Comparison of ENCODE assay signal across 7 cellular contexts in the genomic region with DNA sequence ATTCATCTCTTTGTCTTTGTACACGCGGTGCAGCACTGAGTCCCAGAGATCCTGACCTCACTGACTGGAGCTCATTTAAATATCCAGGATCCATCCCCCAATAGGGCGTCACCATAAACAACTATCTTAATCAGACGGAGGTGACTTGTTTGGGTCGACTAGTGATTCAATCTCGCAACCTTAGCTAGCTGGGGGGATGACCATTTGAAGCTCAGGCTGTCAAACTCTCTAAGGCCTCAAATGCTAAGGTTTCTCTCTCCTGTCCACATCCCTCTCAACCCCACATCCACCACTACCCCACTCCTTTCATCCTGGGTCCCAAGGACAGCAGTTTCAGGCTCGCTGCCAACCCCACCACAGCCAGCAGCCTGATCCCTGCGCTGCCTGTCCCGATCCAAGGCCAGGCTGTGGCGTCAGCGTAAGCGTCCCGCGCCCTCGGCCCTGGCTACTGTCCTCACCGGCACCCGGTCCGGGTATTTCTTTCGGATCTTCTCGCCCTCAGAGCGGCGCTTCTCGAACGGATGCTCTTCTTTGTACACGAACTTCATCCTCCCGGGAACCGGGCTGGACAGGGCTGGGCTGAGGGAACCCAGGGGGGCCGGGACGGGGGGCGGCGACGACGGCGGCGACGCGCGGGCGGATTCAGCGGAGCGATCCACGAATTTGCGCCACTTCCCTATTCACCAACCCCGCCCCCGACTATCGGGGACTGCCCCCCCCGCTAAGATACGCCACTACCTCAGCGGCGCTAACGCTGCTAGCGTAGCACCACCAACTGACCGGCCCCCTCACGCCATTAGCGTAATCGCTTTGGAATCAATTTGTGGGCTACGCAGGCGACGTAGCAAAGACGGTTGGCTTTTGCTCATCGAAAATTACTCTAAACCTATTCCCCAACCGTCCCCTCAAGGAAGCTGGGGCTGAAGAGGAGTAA. TPM values are rescaled to one million over a fixed set of nuclear protein-coding genes. Genes with fewer than 3 reads are reported as not detected.
A peak's percentile ranks its signal among the peaks of the same experiment; 100 is the strongest.
DNase-seq lines count a peak whose midpoint lies in the region; ATAC-seq, FAIRE-seq and TF ChIP-seq lines count a peak whose summit lies in the region.

A gene (minus strand): TSS at position 667 of the 934 bp plus-strand sequence. CDS start 119 bp downstream, at position 548.

- WGBS in HepG2 (ENCODE audit: low lambda C conversion rate), result 1% methylated on average over 44 of the region's 62 CpGs

- peak within 1 kb of the TSS; percentile 92 for H3K9ac ChIP-seq in HepG2 (ENCODE audit: insufficient read depth, low read depth, low read length)

- no peaks in the 10 kb centered on the region; a peak in 1 of 5 replicates for H3K27me3 ChIP-seq in HepG2 (ENCODE audit: control insufficient read depth in 1 of 2, insufficient read depth in 2 of 2, low read length in 2 of 2)

- H3K4me3 ChIP-seq in HepG2 (replicated peaks in 1 of 3; ENCODE audit: insufficient read depth in 1 of 3, low read depth in 2 of 3, low read length in 3 of 3), result peak within 1 kb of the TSS; percentile 61 to 85 (median 68)

- peak; percentile 40 to 48; a peak in 3 of 4 replicates for TF ChIP-seq POLR2A in HepG2 (IDR thresholded peaks at IDR 0.05; ENCODE audit: insufficient read depth in 1 of 2, low read depth in 2 of 2, low read length in 2 of 2)

- H3K4me2 ChIP-seq in HepG2 (ENCODE audit: low read depth, low read length), result peak within 1 kb of the TSS; percentile 97

- TF ChIP-seq EP300 in HepG2 (IDR thresholded peaks at IDR 0.05; ENCODE audit: low read depth in 2 of 2, low read length in 2 of 2) (no peak; a peak in 1 of 4 replicates), HepG2 (CRISPR knock-in tag; IDR thresholded peaks at IDR 0.05; ENCODE audit: borderline replicate concordance) (no peak)

- peaks cover 28% of the 10 kb centered on the region for H3K4me1 ChIP-seq in HepG2 (ENCODE audit: insufficient read depth, low read length)

- peak; percentile 27 for ATAC-seq in GM18517 (IDR thresholded peaks at IDR 0.05; ENCODE audit: unreplicated experiment)
- ATAC-seq in HG03354 (IDR thresholded peaks at IDR 0.05; ENCODE audit: poor library complexity, severe bottlenecking, unreplicated experiment), result peak; percentile 36
- ATAC-seq in HepG2, result peak; percentile 50

- H3K9me3 ChIP-seq in HepG2 (ENCODE audit: low read length), result no peaks in the 10 kb centered on the region

- no peaks in the 10 kb centered on the region for H4K20me1 ChIP-seq in HepG2 (ENCODE audit: insufficient read depth, low read length)

- intact Hi-C loops in HepG2 (cut with micrococcal nuclease; ENCODE audit: unreplicated experiment), result loop anchor here (5.0 kb wide), 1 partner anchor 40 kb away; a partner anchor contains a TSS

- peak; percentile 95 for DNase-seq in NCI-H748 (lab: John Stamatoyannopoulos, UW; ENCODE audit: unreplicated experiment)
- DNase-seq in activated CD4-positive, alpha-beta T cell treated with anti-CD3 and anti-CD28 coated beads, Interleukin-2, amount 50 U/mL, for 4 hours, result peak; percentile 90 to 93
- DNase-seq in dermis microvascular lymphatic vessel endothelial cell (ENCODE audit: low read depth in 2 of 2), result peak; percentile 82 to 95
- peak; percentile 82 for DNase-seq in HepG2 (ENCODE audit: low spot score)
- peak; percentile 96 for DNase-seq in stimulated activated CD4-positive, alpha-beta T cell treated with anti-CD3 and anti-CD28 coated beads, Interleukin-2, amount 100 ng/mL, for 48 hours

- CTCF ChIA-PET in HepG2 (lab: Yijun Ruan, JAX; ENCODE audit: low intra/inter-chr PET ratio, low total read pairs), result interaction anchor here (1.6 kb wide), 1 partner anchor 54 kb away, joined by 11 read pairs; no protein-coding TSS in a partner anchor

- peaks cover 5 to 27% of the 10 kb centered on the region in 2 experiments; a peak in 4 of 5 replicates for H3K36me3 ChIP-seq in HepG2 (replicated peaks in 1 of 2; ENCODE audit: control insufficient read depth in 1 of 2, insufficient read depth in 2 of 2, low read length in 2 of 2)

- FAIRE-seq in HepG2 (lab: Jason Lieb, UNC), result peak; percentile 84

- H3K27ac ChIP-seq in HepG2 (ENCODE audit: extremely low read length, insufficient read depth, low read length), result peak within 1 kb of the TSS; percentile 86

- peaks cover 40% of the 10 kb centered on the region for H3K79me2 ChIP-seq in HepG2 (ENCODE audit: insufficient read depth, low read length)

- TF ChIP-seq RAD21 in HepG2 (CRISPR knock-in tag; IDR thresholded peaks at IDR 0.05), result 0 out of 2 replicates have a peak, but pooled peaks have one; percentile 46

- in situ Hi-C loops in HepG2 (cut with HindIII; ENCODE audit: extremely low pct_ligation_motif_present, low pct_unique_long_range_greater_than_20kb), result no loop called here

- POLR2A ChIA-PET in HepG2 (lab: Yijun Ruan, JAX), result interaction anchor here (0.7 to 4.3 kb wide), 20 partner anchors 8 to 206 kb away, joined by 3 to 35 read pairs (median 5); a partner anchor contains a TSS

- BruUV-seq in HepG2 (replicated peaks; lab: Mats Ljungman, UMichigan), result TSS peak; percentile 77

- H2AFZ ChIP-seq in HepG2 (ENCODE audit: low read length), result peak within 1 kb of the TSS; percentile 73

- TF ChIP-seq CTCF in HepG2 (CRISPR knock-in tag; IDR thresholded peaks at IDR 0.05), result no peak; the same call in 1 of the 2 replicates

TF ChIP-seq in HepG2, 621 proteins besides CTCF, POLR2A, EP300 and RAD21 (continues in another document):
- TF ChIP-seq NR2C2 (CRISPR knock-in tag; IDR thresholded peaks at IDR 0.05; ENCODE audit: borderline replicate concordance) (no peak; the same call in 1 of the 2 replicates), FOSL1 (CRISPR knock-in tag; IDR thresholded peaks at IDR 0.05; ENCODE audit: borderline replicate concordance) (no peak), PAWR (CRISPR knock-in tag; IDR thresholded peaks at IDR 0.05; ENCODE audit: borderline replicate concordance) (no peak), HOXD1 (CRISPR knock-in tag; IDR thresholded peaks at IDR 0.05) (0 out of 2 replicates have a peak, but pooled peaks have one; percentile 37), ZNF619 (CRISPR knock-in tag; IDR thresholded peaks at IDR 0.05) (no peak), PAF1 (CRISPR knock-in tag; IDR thresholded peaks at IDR 0.05) (no peak), ZNF251 (CRISPR knock-in tag; IDR thresholded peaks at IDR 0.05) (no peak), MXD4 (CRISPR knock-in tag; IDR thresholded peaks at IDR 0.05) (no peak; the same call in 1 of the 2 replicates), ZMYM2 (CRISPR knock-in tag; IDR thresholded peaks at IDR 0.05) (no peak), ZNF747 (CRISPR knock-in tag; IDR thresholded peaks at IDR 0.05; ENCODE audit: borderline replicate concordance) (peak; percentile 82), SYNCRIP (IDR thresholded peaks at IDR 0.05; ENCODE audit: insufficient read depth, low read depth, low read length) (no peak)
- TF ChIP-seq, protein P1, sequence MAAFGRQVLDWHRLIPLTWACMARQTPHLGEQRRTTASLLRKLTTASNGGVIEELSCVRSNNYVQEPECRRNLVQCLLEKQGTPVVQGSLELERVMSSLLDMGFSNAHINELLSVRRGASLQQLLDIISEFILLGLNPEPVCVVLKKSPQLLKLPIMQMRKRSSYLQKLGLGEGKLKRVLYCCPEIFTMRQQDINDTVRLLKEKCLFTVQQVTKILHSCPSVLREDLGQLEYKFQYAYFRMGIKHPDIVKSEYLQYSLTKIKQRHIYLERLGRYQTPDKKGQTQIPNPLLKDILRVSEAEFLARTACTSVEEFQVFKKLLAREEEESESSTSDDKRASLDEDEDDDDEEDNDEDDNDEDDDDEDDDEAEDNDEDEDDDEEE (CRISPR knock-in tag; IDR thresholded peaks at IDR 0.05), result peak; percentile 92

RNA-seq across cellular contexts. Expression of the gene that starts here (rescaled TPM):
- 92.6 and 197 TPM in 2 replicates for total RNA-seq in dermis microvascular lymphatic vessel endothelial cell
- 161 and 239 TPM in 2 replicates for total RNA-seq in HepG2 (2016; rRNA removed; fragmentation: Illumina TruSeq; extraction: Trizol)
- total RNA-seq in HepG2 (2016; cell fraction: cytosol; rRNA removed; fragmentation: Illumina TruSeq; extraction: Trizol; ENCODE audit: low read depth), result 90.5 and 100 TPM in 2 replicates
- 168 and 250 TPM in 2 replicates for total RNA-seq in HepG2 (2016; cell fraction: insoluble cytoplasmic fraction; rRNA removed; fragmentation: Illumina TruSeq; extraction: Trizol)
- total RNA-seq in HepG2 (2016; cell fraction: membrane; rRNA removed; fragmentation: Illumina TruSeq; extraction: Trizol), result 138 and 155 TPM in 2 replicates
- total RNA-seq in HepG2 (2016; cell fraction: nucleus; rRNA removed; fragmentation: Illumina TruSeq; extraction: Trizol), result 68.4 and 69.0 TPM in 2 replicates
- 274 and 310 TPM in 2 replicates for polyA plus RNA-seq in HepG2 (2011; rRNA removed)
- 305 and 428 TPM in 2 replicates for polyA plus RNA-seq in HepG2 (2011; cell fraction: cytosol; rRNA removed)
- 83.2 and 122 TPM in 2 replicates for polyA plus RNA-seq in HepG2 (2011; cell fraction: nucleus; rRNA removed)
- 331 and 348 TPM in 2 replicates for polyA plus RNA-seq in HepG2 (2012)
- 210 and 241 TPM in 2 replicates for polyA plus RNA-seq in HepG2 (2016; cell fraction: cytosol; fragmentation: Illumina TruSeq; extraction: Trizol; ENCODE audit: low read depth)
- 472 and 477 TPM in 2 replicates for polyA plus RNA-seq in HepG2 (2016; cell fraction: insoluble cytoplasmic fraction; fragmentation: Illumina TruSeq; extraction: Trizol; ENCODE audit: low read depth)
- 260 and 279 TPM in 2 replicates for polyA plus RNA-seq in HepG2 (2016; cell fraction: membrane; fragmentation: Illumina TruSeq; extraction: Trizol; ENCODE audit: low read depth)
- polyA plus RNA-seq in HepG2 (2016; cell fraction: nucleus; fragmentation: Illumina TruSeq; extraction: Trizol; ENCODE audit: insufficient read depth, low read depth), result 204 and 210 TPM in 2 replicates
- polyA minus RNA-seq in HepG2 (2011; rRNA and poly(A)+ RNA removed; ENCODE audit: low replicate concordance), result 234 and 265 TPM in 2 replicates
- 83.4 and 114 TPM in 2 replicates for polyA minus RNA-seq in HepG2 (2011; cell fraction: cytosol; rRNA and poly(A)+ RNA removed)
- polyA minus RNA-seq in HepG2 (2011; cell fraction: nucleus; rRNA and poly(A)+ RNA removed), result 37.2 and 53.3 TPM in 2 replicates

Comparison
In these comparisons a context has a peak if more than half of its experiments do, and no peak if none do; other contexts are left out.
1. Peak in every context shown above with its lines: DNase-seq, ATAC-seq, H3K4me3 ChIP-seq and H3K27ac ChIP-seq.